ENCODE assay signal across 2 cellular contexts in the genomic region with DNA sequence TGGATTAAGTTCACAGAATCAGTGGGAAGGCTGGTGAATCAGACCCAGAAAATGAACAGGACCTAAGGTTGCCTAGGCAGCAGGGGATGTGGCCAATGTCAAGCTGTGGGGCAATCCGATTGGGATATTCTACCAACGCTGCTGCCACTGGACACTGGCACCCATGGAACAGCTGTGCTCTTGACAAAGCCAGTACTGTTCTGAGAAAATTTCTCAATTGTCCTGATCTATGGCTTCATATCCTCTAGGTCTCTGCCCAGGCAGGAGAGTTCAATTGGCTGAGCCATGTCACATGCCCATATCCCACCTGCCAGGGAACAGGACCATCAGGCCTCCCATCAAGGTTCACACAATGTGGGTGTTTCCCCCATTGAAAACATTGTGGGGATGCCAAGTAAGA.
A peak's percentile ranks its signal among the peaks of the same experiment; 100 is the strongest.
TF ChIP-seq lines count a peak whose summit lies in the region.

No MANE protein-coding gene starts in this region.

TF ChIP-seq in HepG2, 621 proteins besides CTCF, POLR2A, EP300 and RAD21:
- TF ChIP-seq ZSCAN21 (CRISPR knock-in tag; IDR thresholded peaks at IDR 0.05; ENCODE audit: borderline replicate concordance): no peak
- TF ChIP-seq CEBPB (IDR thresholded peaks at IDR 0.05; ENCODE audit: borderline replicate concordance, low read depth, low read length): 0 out of 2 replicates have a peak, but pooled peaks have one; percentile 9
TF ChIP-seq in HepG2: peak in this region for 1.

TF ChIP-seq in HEK293T, 16 proteins besides CTCF, POLR2A, EP300 and RAD21:
- TF ChIP-seq ELF4 (IDR thresholded peaks at IDR 0.05) (no peak), CTBP1 (IDR thresholded peaks at IDR 0.05; ENCODE audit: borderline replicate concordance) (no peak), FOXA1 (IDR thresholded peaks at IDR 0.05) (no peak), ARNT (IDR thresholded peaks at IDR 0.05) (no peak), SUZ12 (IDR thresholded peaks at IDR 0.05) (no peak), SP1 (IDR thresholded peaks at IDR 0.05) (no peak), NFRKB (IDR thresholded peaks at IDR 0.05) (no peak), LEF1 (IDR thresholded peaks at IDR 0.05; ENCODE audit: borderline replicate concordance) (no peak), L3MBTL2 (conservative IDR thresholded peaks at IDR 0.05) (no peak), HDGF (IDR thresholded peaks at IDR 0.05; ENCODE audit: borderline replicate concordance) (no peak), FOXM1 (IDR thresholded peaks at IDR 0.05; ENCODE audit: borderline replicate concordance) (no peak), TARDBP (IDR thresholded peaks at IDR 0.05) (no peak)
- TF ChIP-seq, protein P1, sequence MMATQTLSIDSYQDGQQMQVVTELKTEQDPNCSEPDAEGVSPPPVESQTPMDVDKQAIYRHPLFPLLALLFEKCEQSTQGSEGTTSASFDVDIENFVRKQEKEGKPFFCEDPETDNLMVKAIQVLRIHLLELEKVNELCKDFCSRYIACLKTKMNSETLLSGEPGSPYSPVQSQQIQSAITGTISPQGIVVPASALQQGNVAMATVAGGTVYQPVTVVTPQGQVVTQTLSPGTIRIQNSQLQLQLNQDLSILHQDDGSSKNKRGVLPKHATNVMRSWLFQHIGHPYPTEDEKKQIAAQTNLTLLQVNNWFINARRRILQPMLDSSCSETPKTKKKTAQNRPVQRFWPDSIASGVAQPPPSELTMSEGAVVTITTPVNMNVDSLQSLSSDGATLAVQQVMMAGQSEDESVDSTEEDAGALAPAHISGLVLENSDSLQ (IDR thresholded peaks at IDR 0.05): no peak
